ENCODE assay signal across 13 cellular contexts in the genomic region with DNA sequence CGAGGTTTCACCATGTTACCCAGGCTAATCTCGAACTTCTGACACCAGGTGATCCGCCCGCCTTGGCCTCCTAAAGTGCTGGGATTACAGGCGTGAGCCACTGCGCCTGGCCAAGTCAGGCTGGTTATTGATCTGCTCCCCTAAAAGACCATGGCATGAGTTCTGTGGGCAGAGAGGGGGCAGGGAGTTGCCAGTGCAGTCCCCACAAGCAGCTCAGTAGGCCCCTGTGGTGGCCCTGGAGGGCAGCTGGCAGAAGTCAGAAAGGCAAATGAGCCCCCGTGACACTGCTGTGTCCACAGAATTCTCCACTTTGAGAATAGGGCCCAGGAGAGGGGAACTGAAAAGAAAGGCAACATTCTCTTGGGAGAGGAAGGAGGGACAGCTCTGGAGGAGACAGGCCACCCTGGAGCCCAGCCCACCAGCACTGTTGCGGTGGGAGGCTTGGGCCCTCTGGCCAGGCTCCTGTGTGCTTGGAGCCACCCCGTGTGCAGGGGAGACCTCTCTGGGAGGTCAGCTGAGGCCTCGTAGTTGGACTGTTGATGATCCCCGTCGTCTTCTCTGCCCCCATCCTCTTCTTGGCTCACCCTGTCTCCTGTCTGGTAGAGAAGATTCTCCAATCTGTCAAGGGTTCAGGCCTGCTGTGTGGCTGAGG. TPM values are rescaled to one million over a fixed set of nuclear protein-coding genes. Genes with fewer than 3 reads are reported as not detected.
DNase-seq lines count a peak whose midpoint lies in the region; ATAC-seq and TF ChIP-seq lines count a peak whose summit lies in the region.
"Had no signal": no experiment of that assay in that cellular context is flagged by ENCODE, and none has a peak within 500 bp of the region (broad histone marks: within the 10 kb centered on the region; RNA-seq: fewer than 3 reads in every experiment).

No MANE protein-coding gene starts in this region.

- no peak overlapping the region for H3K4me2 ChIP-seq in neural progenitor cell

- no peak overlapping the region for H3K9ac ChIP-seq in neural progenitor cell

- ATAC-seq in stimulated activated naive CD8-positive, alpha-beta T cell treated with anti-CD3 and anti-CD28 coated beads, Interleukin-15, Interleukin-2, amounts not matched to agents 100 U/mL and 50 U/mL, for 24 hours, result no peak
- no peak for ATAC-seq in effector memory CD8-positive, alpha-beta T cell (replicated peaks)
- ATAC-seq in HG03354 (IDR thresholded peaks at IDR 0.05; ENCODE audit: poor library complexity, severe bottlenecking, unreplicated experiment), result no peak
- ATAC-seq: left colon had no signal

- TF ChIP-seq CTCF in neural progenitor cell (IDR thresholded peaks at IDR 0.05), result no peak

- no peaks in the 10 kb centered on the region for H3K27me3 Mint-ChIP-seq in stimulated activated naive CD8-positive, alpha-beta T cell treated with anti-CD3 and anti-CD28 coated beads, Interleukin-15, Interleukin-2, amounts not matched to agents 100 ng/mL and 50 ng/mL, for 24 hours
- H3K27me3 Mint-ChIP-seq in effector memory CD8-positive, alpha-beta T cell, result no peaks in the 10 kb centered on the region
- H3K27me3 Mint-ChIP-seq in neural progenitor cell (ENCODE audit: insufficient read depth, low read depth), result peaks cover 12% of the 10 kb centered on the region

- H3K4me1 Mint-ChIP-seq in stimulated activated naive CD8-positive, alpha-beta T cell treated with anti-CD3 and anti-CD28 coated beads, Interleukin-15, Interleukin-2, amounts not matched to agents 100 ng/mL and 50 ng/mL, for 24 hours (ENCODE audit: low read depth), result peaks cover 57% of the 10 kb centered on the region
- H3K4me1 Mint-ChIP-seq in effector memory CD8-positive, alpha-beta T cell (ENCODE audit: low read depth in 2 of 2), result peaks cover 49 to 59% of the 10 kb centered on the region in 2 donors
- H3K4me1 Mint-ChIP-seq in neural progenitor cell, result peaks cover 43% of the 10 kb centered on the region

- peaks cover 73% of the 10 kb centered on the region for H3K79me2 ChIP-seq in neural progenitor cell (ENCODE audit: low read depth)

- no peak overlapping the region for H3K4me3 Mint-ChIP-seq in stimulated activated naive CD8-positive, alpha-beta T cell treated with anti-CD3 and anti-CD28 coated beads, Interleukin-15, Interleukin-2, amounts not matched to agents 100 ng/mL and 50 ng/mL, for 24 hours
- H3K4me3 Mint-ChIP-seq in effector memory CD8-positive, alpha-beta T cell, result peak overlapping the region; percentile 84 to 91
- H3K4me3 Mint-ChIP-seq in neural progenitor cell, result peak overlapping the region; percentile 72

- no peaks in the 10 kb centered on the region for H3K9me3 ChIP-seq in neural progenitor cell (ENCODE audit: low read depth)

- peaks cover 15% of the 10 kb centered on the region for H3K4me1 ChIP-seq in neural progenitor cell

- H4K20me1 ChIP-seq in neural progenitor cell (ENCODE audit: low read depth), result peaks cover 63% of the 10 kb centered on the region

- H3K27me3 ChIP-seq in neural progenitor cell, result no peaks in the 10 kb centered on the region

- no peaks in the 10 kb centered on the region for H3K9me3 Mint-ChIP-seq in stimulated activated naive CD8-positive, alpha-beta T cell treated with anti-CD3 and anti-CD28 coated beads, Interleukin-15, Interleukin-2, amounts not matched to agents 100 ng/mL and 50 ng/mL, for 24 hours
- no peaks in the 10 kb centered on the region for H3K9me3 Mint-ChIP-seq in effector memory CD8-positive, alpha-beta T cell
- no peaks in the 10 kb centered on the region for H3K9me3 Mint-ChIP-seq in neural progenitor cell

- DNase-seq in stimulated activated naive CD8-positive, alpha-beta T cell treated with anti-CD3 and anti-CD28 coated beads, Interleukin-15, Interleukin-2, amounts not matched to agents 100 U/mL and 50 U/mL, for 24 hours, result no peak
- no peak for DNase-seq in effector memory CD8-positive, alpha-beta T cell
- DNase-seq in neural progenitor cell (ENCODE audit: low spot score) (no peak), midbrain (lab: John Stamatoyannopoulos, UW) (no peak), caudate nucleus (lab: John Stamatoyannopoulos, UW) (no peak)
- DNase-seq in stimulated activated CD4-positive, alpha-beta T cell treated with anti-CD3 and anti-CD28 coated beads, Interleukin-2, amount 100 ng/mL, for 24 hours, result no peak
- DNase-seq: activated CD4-positive, alpha-beta T cell treated with anti-CD3 and anti-CD28 coated beads for 1 hour; IMR-90; NCI-H2227 treated with DMSO at 0.1 percent for 48 hours; SHP77 had no signal

- peaks cover 11% of the 10 kb centered on the region for H3K36me3 Mint-ChIP-seq in stimulated activated naive CD8-positive, alpha-beta T cell treated with anti-CD3 and anti-CD28 coated beads, Interleukin-15, Interleukin-2, amounts not matched to agents 100 ng/mL and 50 ng/mL, for 24 hours (ENCODE audit: low read depth)
- peaks cover 88% of the 10 kb centered on the region for H3K36me3 Mint-ChIP-seq in effector memory CD8-positive, alpha-beta T cell (ENCODE audit: insufficient read depth)
- peaks cover 2% of the 10 kb centered on the region for H3K36me3 Mint-ChIP-seq in neural progenitor cell

- H3K27ac ChIP-seq in neural progenitor cell, result no peak overlapping the region
- H3K27ac ChIP-seq in caudate nucleus (ENCODE audit: low read depth, low read length), result no peak overlapping the region

- H2AFZ ChIP-seq in neural progenitor cell (replicated peaks), result no peak overlapping the region

- peak overlapping the region; percentile 49 for H3K27ac Mint-ChIP-seq in stimulated activated naive CD8-positive, alpha-beta T cell treated with anti-CD3 and anti-CD28 coated beads, Interleukin-15, Interleukin-2, amounts not matched to agents 100 ng/mL and 50 ng/mL, for 24 hours
- H3K27ac Mint-ChIP-seq in effector memory CD8-positive, alpha-beta T cell, result peak overlapping the region in 1 of 2 donors; percentile 96
- no peak overlapping the region for H3K27ac Mint-ChIP-seq in neural progenitor cell

- H3F3A ChIP-seq in neural progenitor cell (ENCODE audit: low read depth), result peaks cover 29% of the 10 kb centered on the region

- H3K36me3 ChIP-seq in neural progenitor cell, result no peaks in the 10 kb centered on the region

- H3K4me3 ChIP-seq in neural progenitor cell, result no peak overlapping the region

RNA-seq across cellular contexts. Expression of gene AMDHD2, which starts 2.1 kb away (rescaled TPM):
- 11.7 and 39.2 TPM in 2 replicates for total RNA-seq in neural progenitor cell (ENCODE audit: low replicate concordance)

RNA-seq across cellular contexts. Expression of gene ATP6V0C, which starts 4.3 kb away (rescaled TPM):
- 11.6 and 44.3 TPM in 2 replicates for total RNA-seq in neural progenitor cell (ENCODE audit: low replicate concordance)

RNA-seq across cellular contexts. Expression of gene CEMP1, which starts 13.1 kb away (rescaled TPM):
- total RNA-seq in neural progenitor cell (ENCODE audit: low replicate concordance), result 0.09 TPM in 1 of 2 replicates, not detected in the other
- total RNA-seq: IMR-90 had no signal

RNA-seq across cellular contexts. Expression of gene PDPK1, which starts 19.7 kb away (rescaled TPM):
- 13.6 and 13.9 TPM in 2 replicates for total RNA-seq in neural progenitor cell (ENCODE audit: low replicate concordance)

RNA-seq across cellular contexts. Expression of gene TBC1D24, which starts 43.2 kb away (rescaled TPM):
- total RNA-seq in neural progenitor cell (ENCODE audit: low replicate concordance), result 8.2 and 11.9 TPM in 2 replicates
